10 cellular contexts compared by ENCODE assay signal in the genomic region with DNA sequence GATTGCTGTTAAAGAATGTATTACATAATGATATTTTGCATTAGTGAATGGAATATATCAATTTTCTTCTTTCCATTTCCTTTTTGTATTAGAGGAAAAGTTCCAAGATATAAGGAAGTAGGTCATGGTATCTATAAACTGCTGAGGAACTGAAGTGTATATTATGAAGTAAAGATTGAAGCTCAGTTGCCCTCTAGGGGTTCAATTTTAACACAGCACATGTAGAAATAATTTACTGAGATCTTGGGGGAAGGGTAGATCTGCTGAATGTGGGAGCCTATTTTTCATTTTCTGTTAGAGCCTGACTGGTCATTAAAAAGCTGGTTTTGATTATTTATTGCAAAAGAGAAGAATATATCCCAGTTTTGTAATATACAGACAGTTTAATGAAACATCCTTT. TPM values are rescaled to one million over a fixed set of nuclear protein-coding genes. Genes with fewer than 3 reads are reported as not detected.
A peak's percentile ranks its signal among the peaks of the same experiment; 100 is the strongest.
DNase-seq lines count a peak whose midpoint lies in the region; ATAC-seq and TF ChIP-seq lines count a peak whose summit lies in the region.
"Had no signal": no experiment of that assay in that cellular context is flagged by ENCODE, and none has a peak within 500 bp of the region (broad histone marks: within the 10 kb centered on the region; RNA-seq: fewer than 3 reads in every experiment).

No MANE protein-coding gene starts in this region.

- H3K4me1 ChIP-seq in CD4-positive, CD25-positive, alpha-beta regulatory T cell (ENCODE audit: control insufficient read depth, insufficient read depth, low read length, poor library complexity, severe bottlenecking) = no peaks in the 10 kb centered on the region
- peaks cover 0 to 5% (median 1%) of the 10 kb centered on the region in 4 donors for H3K4me1 ChIP-seq in liver (ENCODE audit: control insufficient read depth in 4 of 4, insufficient read depth in 4 of 4, low read length in 3 of 4)
- H3K4me1 ChIP-seq: SJSA1 had no signal

- peak; percentile 66 for TF ChIP-seq CTCF in liver (IDR thresholded peaks at IDR 0.05; ENCODE audit: low read depth, low read length, missing input control)

- no peak overlapping the region for H3K27ac Mint-ChIP-seq in CD4-positive, CD25-positive, alpha-beta regulatory T cell
- no peak overlapping the region for H3K27ac Mint-ChIP-seq in activated T-helper 1 cell treated with anti-CD3 and anti-CD28 coated beads, Interleukin-12 subunit alpha, Interleukin-12 subunit beta, Interleukin-2, Interleukin-4 antibody, amounts not matched to agents 30 ng/mL and 10 ng/mL and 1 ng/mL, durations not matched to agents 14 hours and 24 hours and 36 hours

- DNase-seq in CD4-positive, CD25-positive, alpha-beta regulatory T cell = peak in 2 of 3 donors; percentile 32 to 53
- peak; percentile 21 for DNase-seq in NCI-H526 treated with DMSO at 0.1 percent for 48 hours (lab: John Stamatoyannopoulos, UW)
- peak; percentile 20 for DNase-seq in central memory CD4-positive, alpha-beta T cell
- no peak for DNase-seq in stimulated activated CD4-positive, alpha-beta T cell treated with anti-CD3 and anti-CD28 coated beads, Interleukin-15, amount 100 ng/mL, for 24 hours
- DNase-seq in activated T-helper 1 cell treated with anti-CD3 and anti-CD28 coated beads, Interleukin-12 subunit alpha, Interleukin-12 subunit beta, Interleukin-2, Interleukin-4 antibody, amounts not matched to agents 30 ng/mL and 10 ng/mL and 1 ng/mL, durations not matched to agents 14 hours and 24 hours and 36 hours (ENCODE audit: low spot score) = no peak

- H3K36me3 Mint-ChIP-seq in CD4-positive, CD25-positive, alpha-beta regulatory T cell = peaks cover 13% of the 10 kb centered on the region
- H3K36me3 Mint-ChIP-seq in activated T-helper 1 cell treated with anti-CD3 and anti-CD28 coated beads, Interleukin-12 subunit alpha, Interleukin-12 subunit beta, Interleukin-2, Interleukin-4 antibody, amounts not matched to agents 30 ng/mL and 10 ng/mL and 1 ng/mL, durations not matched to agents 14 hours and 24 hours and 36 hours (ENCODE audit: low read depth) = peaks cover 7% of the 10 kb centered on the region

- no peaks in the 10 kb centered on the region for H3K9me3 Mint-ChIP-seq in CD4-positive, CD25-positive, alpha-beta regulatory T cell
- no peaks in the 10 kb centered on the region for H3K9me3 Mint-ChIP-seq in activated T-helper 1 cell treated with anti-CD3 and anti-CD28 coated beads, Interleukin-12 subunit alpha, Interleukin-12 subunit beta, Interleukin-2, Interleukin-4 antibody, amounts not matched to agents 30 ng/mL and 10 ng/mL and 1 ng/mL, durations not matched to agents 14 hours and 24 hours and 36 hours

- H3K27me3 ChIP-seq in CD4-positive, CD25-positive, alpha-beta regulatory T cell (ENCODE audit: control insufficient read depth, insufficient read depth, low read length) = no peaks in the 10 kb centered on the region
- H3K27me3 ChIP-seq in liver (ENCODE audit: control insufficient read depth in 4 of 4, insufficient read depth in 4 of 4, low read length in 3 of 4) = no peaks in the 10 kb centered on the region
- H3K27me3 ChIP-seq: SJSA1 had no signal

- H3K4me3 Mint-ChIP-seq in CD4-positive, CD25-positive, alpha-beta regulatory T cell = no peak overlapping the region
- H3K4me3 Mint-ChIP-seq in activated T-helper 1 cell treated with anti-CD3 and anti-CD28 coated beads, Interleukin-12 subunit alpha, Interleukin-12 subunit beta, Interleukin-2, Interleukin-4 antibody, amounts not matched to agents 30 ng/mL and 10 ng/mL and 1 ng/mL, durations not matched to agents 14 hours and 24 hours and 36 hours = no peak overlapping the region

- ATAC-seq in CD4-positive, CD25-positive, alpha-beta regulatory T cell (ENCODE audit: low read depth in 2 of 2) = peak; percentile 53 to 60
- peak; percentile 95 for ATAC-seq in GM18861 (IDR thresholded peaks at IDR 0.05; ENCODE audit: unreplicated experiment)
- peak; percentile 78 for ATAC-seq in HG03025 (IDR thresholded peaks at IDR 0.05; ENCODE audit: low FRiP score, unreplicated experiment)

- intact Hi-C loops in activated T-helper 1 cell treated with anti-CD3 and anti-CD28 coated beads, Interleukin-12 subunit alpha, Interleukin-12 subunit beta, Interleukin-2, Interleukin-4 antibody, amounts not matched to agents 30 ng/mL and 10 ng/mL and 1 ng/mL, durations not matched to agents 14 hours and 24 hours and 36 hours (cut with micrococcal nuclease) = loop anchor here (1.0 to 2.0 kb wide), 3 partner anchors 46 to 574 kb away; partner anchors contain the start of gene CMC1

- H3K36me3 ChIP-seq in CD4-positive, CD25-positive, alpha-beta regulatory T cell (ENCODE audit: control insufficient read depth, insufficient read depth, low read length) = no peaks in the 10 kb centered on the region
- H3K36me3 ChIP-seq in liver (ENCODE audit: control insufficient read depth in 4 of 4, insufficient read depth in 3 of 4, low read depth in 1 of 4, low read length in 3 of 4) = no peaks in the 10 kb centered on the region

- no peak overlapping the region for H3K27ac ChIP-seq in CD4-positive, CD25-positive, alpha-beta regulatory T cell (ENCODE audit: insufficient read depth, low read length, poor library complexity, severe bottlenecking)
- H3K27ac ChIP-seq in liver (ENCODE audit: low read depth in 1 of 2, low read length in 2 of 2) = no peak overlapping the region
- H3K27ac ChIP-seq: SJSA1 had no signal

- peak; percentile 84 to 87 for TF ChIP-seq RAD21 in liver (IDR thresholded peaks at IDR 0.05)

- H3K4me1 Mint-ChIP-seq in CD4-positive, CD25-positive, alpha-beta regulatory T cell = peaks cover 9 to 24% (median 10%) of the 10 kb centered on the region in 4 donors
- H3K4me1 Mint-ChIP-seq in activated T-helper 1 cell treated with anti-CD3 and anti-CD28 coated beads, Interleukin-12 subunit alpha, Interleukin-12 subunit beta, Interleukin-2, Interleukin-4 antibody, amounts not matched to agents 30 ng/mL and 10 ng/mL and 1 ng/mL, durations not matched to agents 14 hours and 24 hours and 36 hours (ENCODE audit: low read depth) = peaks cover 23% of the 10 kb centered on the region

- H3K9me3 ChIP-seq in CD4-positive, CD25-positive, alpha-beta regulatory T cell (ENCODE audit: control insufficient read depth in 2 of 2, low read length in 2 of 2) = peaks cover 0 to 3% of the 10 kb centered on the region in 2 experiments
- no peaks in the 10 kb centered on the region for H3K9me3 ChIP-seq in liver (ENCODE audit: control insufficient read depth in 4 of 4, low read length in 3 of 4)
- H3K9me3 ChIP-seq: SJSA1 had no signal

- H3K9ac ChIP-seq in liver (ENCODE audit: low read depth in 1 of 2, low read length in 2 of 2) = no peak overlapping the region

- no peak overlapping the region for H3K4me3 ChIP-seq in CD4-positive, CD25-positive, alpha-beta regulatory T cell (ENCODE audit: low read depth, low read length)
- no peak overlapping the region for H3K4me3 ChIP-seq in liver (ENCODE audit: low read depth in 1 of 3, low read length in 3 of 3)
- H3K4me3 ChIP-seq: SJSA1, skin epidermis had no signal

- H3K27me3 Mint-ChIP-seq in CD4-positive, CD25-positive, alpha-beta regulatory T cell = no peaks in the 10 kb centered on the region
- H3K27me3 Mint-ChIP-seq in activated T-helper 1 cell treated with anti-CD3 and anti-CD28 coated beads, Interleukin-12 subunit alpha, Interleukin-12 subunit beta, Interleukin-2, Interleukin-4 antibody, amounts not matched to agents 30 ng/mL and 10 ng/mL and 1 ng/mL, durations not matched to agents 14 hours and 24 hours and 36 hours (ENCODE audit: insufficient read depth) = no peaks in the 10 kb centered on the region

TF ChIP-seq in liver, 16 proteins besides CTCF, POLR2A, EP300 and RAD21:
- TF ChIP-seq ZBTB33 (IDR thresholded peaks at IDR 0.05) (no peak), HNF4A (conservative IDR thresholded peaks at IDR 0.05) (no peak), RXRA (IDR thresholded peaks at IDR 0.05) (no peak), SP1 (IDR thresholded peaks at IDR 0.05) (no peak), FOXA2 (IDR thresholded peaks at IDR 0.05) (no peak), TAF1 (conservative IDR thresholded peaks at IDR 0.05) (no peak), HNF4G (IDR thresholded peaks at IDR 0.05) (no peak), JUND (IDR thresholded peaks at IDR 0.05) (no peak), FOXA1 (IDR thresholded peaks at IDR 0.05) (no peak), ATF3 (IDR thresholded peaks at IDR 0.05) (no peak), YY1 (IDR thresholded peaks at IDR 0.05) (no peak), EGR1 (IDR thresholded peaks at IDR 0.05; ENCODE audit: low read depth in 2 of 2) (no peak), GABPA (IDR thresholded peaks at IDR 0.05 in 1 of 2, conservative IDR thresholded peaks at IDR 0.05 in 1 of 2) (no peak), NR2F2 (IDR thresholded peaks at IDR 0.05) (no peak)
- TF ChIP-seq, protein P1, sequence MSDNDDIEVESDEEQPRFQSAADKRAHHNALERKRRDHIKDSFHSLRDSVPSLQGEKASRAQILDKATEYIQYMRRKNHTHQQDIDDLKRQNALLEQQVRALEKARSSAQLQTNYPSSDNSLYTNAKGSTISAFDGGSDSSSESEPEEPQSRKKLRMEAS (IDR thresholded peaks at IDR 0.05) = no peak
TF ChIP-seq in liver: peak in this region for 0.

RNA-seq across cellular contexts. Expression of gene CMC1, which starts 45.2 kb away (rescaled TPM):
- 9.4 TPM for total RNA-seq in CD4-positive, CD25-positive, alpha-beta regulatory T cell
- 10 to 100 TPM; 43.5 to 50.7 (median 47.8) TPM for polyA plus RNA-seq in CD4-positive, CD25-positive, alpha-beta regulatory T cell
- 1 to 10 TPM; 4.2 TPM for total RNA-seq in liver
- polyA plus RNA-seq in liver = 10 to 100 TPM; 26.9 to 58.4 TPM
- 29.5 and 32.5 TPM in 2 replicates for total RNA-seq in activated T-helper 1 cell treated with anti-CD3 and anti-CD28 coated beads, Interleukin-12 subunit alpha, Interleukin-12 subunit beta, Interleukin-2, Interleukin-4 antibody, amounts not matched to agents 30 ng/mL and 10 ng/mL and 1 ng/mL, durations not matched to agents 14 hours and 24 hours and 36 hours

Comparison
In these comparisons a context has a peak if more than half of its experiments do, and no peak if none do; other contexts are left out.
1. DNase-seq: peak in CD4-positive, CD25-positive, alpha-beta regulatory T cell (2 of 3), NCI-H526 treated with DMSO at 0.1 percent for 48 hours (single experiment) and central memory CD4-positive, alpha-beta T cell (single experiment); none in stimulated activated CD4-positive, alpha-beta T cell treated with anti-CD3 and anti-CD28 coated beads, Interleukin-15, amount 100 ng/mL, for 24 hours (single experiment) and activated T-helper 1 cell treated with anti-CD3 and anti-CD28 coated beads, Interleukin-12 subunit alpha, Interleukin-12 subunit beta, Interleukin-2, Interleukin-4 antibody, amounts not matched to agents 30 ng/mL and 10 ng/mL and 1 ng/mL, durations not matched to agents 14 hours and 24 hours and 36 hours (single experiment).
2. Peak in every context shown above with its lines, with median percentiles within 50 percentile points of each other: ATAC-seq.